28 cellular contexts compared by ENCODE assay signal in genomic region chr7:23687011-23687410, GRCh38. TPM values are rescaled to one million over a fixed set of nuclear protein-coding genes. Genes with fewer than 3 reads are reported as not detected.
DNase-seq lines count a peak whose midpoint lies in the region; ATAC-seq, FAIRE-seq and TF ChIP-seq lines count a peak whose summit lies in the region.
"Had no signal": no experiment of that assay in that cellular context is flagged by ENCODE, and none has a peak within 500 bp of the region (broad histone marks: within the 10 kb centered on the region; RNA-seq: fewer than 3 reads in every experiment).

No MANE protein-coding gene starts in this region.

- in situ Hi-C loops in HepG2 (cut with HindIII; ENCODE audit: extremely low pct_ligation_motif_present, low pct_unique_long_range_greater_than_20kb) = no loop called here

- H3K4me1 Mint-ChIP-seq in astrocyte (ENCODE audit: low read depth, unreplicated experiment) (peaks cover 8% of the 10 kb centered on the region), mesothelial cell of epicardium (no peaks in the 10 kb centered on the region)
- H3K4me1 Mint-ChIP-seq: activated naive CD4-positive, alpha-beta T cell treated with anti-CD3 and anti-CD28 coated beads, Interleukin-2, amount 10 ng/mL, durations not matched to agents 7 days and 5 days had no signal

- H3K4me2 ChIP-seq in HepG2 (ENCODE audit: low read depth, low read length) = no peak overlapping the region
- H3K4me2 ChIP-seq in astrocyte (ENCODE audit: low read length) = peak overlapping the region; percentile 16

- H3K9me3 ChIP-seq in right lobe of liver (no peaks in the 10 kb centered on the region), HepG2 (ENCODE audit: low read length) (no peaks in the 10 kb centered on the region), astrocyte (ENCODE audit: insufficient read depth, low read depth, low read length) (no peaks in the 10 kb centered on the region), upper lobe of right lung (no peaks in the 10 kb centered on the region)
- H3K9me3 ChIP-seq: esophagus muscularis mucosa, gastrocnemius medialis, uterus had no signal

- 25% methylated on average over 2 of the region's 2 CpGs for WGBS in right lobe of liver (ENCODE audit: insufficient coverage, low coverage, low lambda C conversion rate, missing lambda C conversion rate)
- 54% methylated on average over 2 of the region's 2 CpGs for WGBS in HepG2 (ENCODE audit: low lambda C conversion rate)

- H3K36me3 ChIP-seq in right lobe of liver (peaks cover 0 to 17% (median 2%) of the 10 kb centered on the region in 4 donors), HepG2 (replicated peaks in 1 of 2; ENCODE audit: control insufficient read depth in 1 of 2, insufficient read depth in 2 of 2, low read length in 2 of 2) (no peaks in the 10 kb centered on the region), astrocyte (ENCODE audit: insufficient read depth, low read length) (no peaks in the 10 kb centered on the region), upper lobe of right lung (peaks cover 32% of the 10 kb centered on the region)
- H3K36me3 ChIP-seq: gastrocnemius medialis, uterus had no signal

- ATAC-seq in right lobe of liver (peak; percentile 58 to 72 (median 64)), HepG2 (no peak), sciatic nerve (no peak), GM18870 (IDR thresholded peaks at IDR 0.05; ENCODE audit: unreplicated experiment) (no peak), upper lobe of right lung (no peak)
- ATAC-seq: activated T-cell treated with anti-CD3 and anti-CD28 coated beads, Interleukin-2, amount 50 U/mL, for 72 hours; gastrocnemius medialis; HCT116; naive thymus-derived CD4-positive, alpha-beta T cell; T-cell had no signal

- H3K4me1 ChIP-seq in right lobe of liver (no peaks in the 10 kb centered on the region), HepG2 (ENCODE audit: insufficient read depth, low read length) (no peaks in the 10 kb centered on the region), astrocyte (ENCODE audit: insufficient read depth, low read length) (no peaks in the 10 kb centered on the region), upper lobe of right lung (no peaks in the 10 kb centered on the region)
- H3K4me1 ChIP-seq: uterus had no signal

- H3K27me3 Mint-ChIP-seq in astrocyte (ENCODE audit: low read depth, unreplicated experiment) (no peaks in the 10 kb centered on the region), mesothelial cell of epicardium (ENCODE audit: low read depth) (no peaks in the 10 kb centered on the region)
- H3K27me3 Mint-ChIP-seq: activated naive CD4-positive, alpha-beta T cell treated with anti-CD3 and anti-CD28 coated beads, Interleukin-2, amount 10 ng/mL, durations not matched to agents 7 days and 5 days; CD4-positive, CD25-positive, alpha-beta regulatory T cell; naive thymus-derived CD4-positive, alpha-beta T cell; T-cell had no signal

- H4K20me1 ChIP-seq in HepG2 (ENCODE audit: insufficient read depth, low read length) (no peaks in the 10 kb centered on the region), astrocyte (ENCODE audit: insufficient read depth, low read length) (no peaks in the 10 kb centered on the region)

- POLR2A ChIA-PET in HepG2 (lab: Yijun Ruan, JAX) = no interaction called here

- H3K27ac ChIP-seq in right lobe of liver (no peak overlapping the region), HepG2 (ENCODE audit: extremely low read length, insufficient read depth, low read length) (no peak overlapping the region), astrocyte (ENCODE audit: low read depth, low read length) (no peak overlapping the region), upper lobe of right lung (no peak overlapping the region)
- H3K27ac ChIP-seq: gastrocnemius medialis, uterus had no signal

- TF ChIP-seq POLR2A in right lobe of liver (IDR thresholded peaks at IDR 0.05) (no peak), HepG2 (IDR thresholded peaks at IDR 0.05; ENCODE audit: insufficient read depth in 1 of 2, low read depth in 2 of 2, low read length in 2 of 2) (no peak)

- H3K9me3 Mint-ChIP-seq in astrocyte (ENCODE audit: unreplicated experiment) = no peaks in the 10 kb centered on the region
- no peaks in the 10 kb centered on the region for H3K9me3 Mint-ChIP-seq in mesothelial cell of epicardium
- H3K9me3 Mint-ChIP-seq: activated naive CD4-positive, alpha-beta T cell treated with anti-CD3 and anti-CD28 coated beads, Interleukin-2, amount 10 ng/mL, durations not matched to agents 7 days and 5 days; activated T-cell treated with anti-CD3 and anti-CD28 coated beads, Interleukin-2, amount 50 U/mL, for 72 hours; CD4-positive, CD25-positive, alpha-beta regulatory T cell; naive thymus-derived CD4-positive, alpha-beta T cell; T-cell had no signal

- TF ChIP-seq EP300 in HepG2 (IDR thresholded peaks at IDR 0.05; ENCODE audit: low read depth in 2 of 2, low read length in 2 of 2) = no peak
- TF ChIP-seq EP300 in HepG2 (CRISPR knock-in tag; IDR thresholded peaks at IDR 0.05; ENCODE audit: borderline replicate concordance) = no peak

- H3K27me3 ChIP-seq in right lobe of liver = no peaks in the 10 kb centered on the region
- no peaks in the 10 kb centered on the region for H3K27me3 ChIP-seq in HepG2 (ENCODE audit: control insufficient read depth in 1 of 2, insufficient read depth in 2 of 2, low read length in 2 of 2)
- no peaks in the 10 kb centered on the region for H3K27me3 ChIP-seq in astrocyte (ENCODE audit: insufficient read depth, low read length)
- H3K27me3 ChIP-seq in upper lobe of right lung = no peaks in the 10 kb centered on the region
- H3K27me3 ChIP-seq: esophagus muscularis mucosa, gastrocnemius medialis, uterus had no signal

- H3K79me2 ChIP-seq in HepG2 (ENCODE audit: insufficient read depth, low read length) (no peaks in the 10 kb centered on the region), astrocyte (ENCODE audit: insufficient read depth, low read length) (no peaks in the 10 kb centered on the region)

- no peak for TF ChIP-seq CTCF in right lobe of liver (IDR thresholded peaks at IDR 0.05)
- no peak for TF ChIP-seq CTCF in HepG2 (CRISPR knock-in tag; IDR thresholded peaks at IDR 0.05)
- no peak for TF ChIP-seq CTCF in astrocyte (IDR thresholded peaks at IDR 0.05; ENCODE audit: insufficient read depth, low read depth, low read length)
- no peak for TF ChIP-seq CTCF in mesothelial cell of epicardium (IDR thresholded peaks at IDR 0.05; ENCODE audit: unreplicated experiment)
- no peak for TF ChIP-seq CTCF in upper lobe of right lung (IDR thresholded peaks at IDR 0.05)

- BruUV-seq in HepG2 (replicated peaks; lab: Mats Ljungman, UMichigan) = no TSS peak

- H3K9ac ChIP-seq in HepG2 (ENCODE audit: insufficient read depth, low read depth, low read length) = no peak overlapping the region
- H3K9ac ChIP-seq in astrocyte (ENCODE audit: low read length) = no peak overlapping the region

- H3K36me3 Mint-ChIP-seq in astrocyte (ENCODE audit: low read depth, unreplicated experiment) (no peaks in the 10 kb centered on the region), mesothelial cell of epicardium (peaks cover 9% of the 10 kb centered on the region)

- no peak overlapping the region for H3K4me3 ChIP-seq in right lobe of liver
- H3K4me3 ChIP-seq in HepG2 (replicated peaks in 1 of 3; ENCODE audit: insufficient read depth in 1 of 3, low read depth in 2 of 3, low read length in 3 of 3) = no peak overlapping the region
- no peak overlapping the region for H3K4me3 ChIP-seq in astrocyte (ENCODE audit: insufficient read depth, low read depth, low read length)
- no peak overlapping the region for H3K4me3 ChIP-seq in upper lobe of right lung
- H3K4me3 ChIP-seq: esophagus muscularis mucosa, gastrocnemius medialis, uterus had no signal

- DNase-seq in right lobe of liver = peak in 2 of 3 donors; percentile 51 to 63
- DNase-seq in HepG2 (ENCODE audit: low spot score) = no peak
- no peak for DNase-seq in astrocyte (ENCODE audit: low read depth)
- DNase-seq in mesothelial cell of epicardium (ENCODE audit: low spot score in 2 of 2, unreplicated experiment in 2 of 2) = no peak
- no peak for DNase-seq in sciatic nerve (ENCODE audit: low spot score)
- DNase-seq in NCI-H345 (lab: John Stamatoyannopoulos, UW) = no peak
- DNase-seq in upper lobe of right lung = no peak
- DNase-seq: activated naive CD4-positive, alpha-beta T cell treated with anti-CD3 and anti-CD28 coated beads, Interleukin-2, amount 10 ng/mL, durations not matched to agents 7 days and 5 days; activated T-cell treated with anti-CD3 and anti-CD28 coated beads, Interleukin-2, amount 50 U/mL, for 72 hours; CD4-positive, CD25-positive, alpha-beta regulatory T cell; DMS 273 treated with DMSO at 0.1 percent for 48 hours; effector CD4-positive, alpha-beta T cell; gastrocnemius medialis; kidney; naive thymus-derived CD4-positive, alpha-beta T cell; NCI-H1048; NCI-H1930; NCI-H2227 treated with DMSO at 0.1 percent for 48 hours; NCI-H82; occipital lobe; SIG-M5; T-cell; uterus had no signal

- H2AFZ ChIP-seq in HepG2 (ENCODE audit: low read length) = no peak overlapping the region
- no peak overlapping the region for H2AFZ ChIP-seq in astrocyte (ENCODE audit: low read depth, low read length)

- no peak for FAIRE-seq in HepG2 (lab: Jason Lieb, UNC)
- no peak for FAIRE-seq in astrocyte (lab: Jason Lieb, UNC)
- FAIRE-seq: GM18507, kidney had no signal

- intact Hi-C loops in right lobe of liver (cut with DNase I) (no loop called here), HepG2 (cut with micrococcal nuclease; ENCODE audit: unreplicated experiment) (no loop called here), sciatic nerve (cut with DNase I) (no loop called here), upper lobe of right lung (cut with DNase I) (no loop called here)

- H3K4me3 Mint-ChIP-seq in astrocyte (ENCODE audit: unreplicated experiment) = no peak overlapping the region
- no peak overlapping the region for H3K4me3 Mint-ChIP-seq in mesothelial cell of epicardium
- H3K4me3 Mint-ChIP-seq: activated naive CD4-positive, alpha-beta T cell treated with anti-CD3 and anti-CD28 coated beads, Interleukin-2, amount 10 ng/mL, durations not matched to agents 7 days and 5 days; activated T-cell treated with anti-CD3 and anti-CD28 coated beads, Interleukin-2, amount 50 U/mL, for 72 hours; naive thymus-derived CD4-positive, alpha-beta T cell; T-cell had no signal

- TF ChIP-seq RAD21 in HepG2 (CRISPR knock-in tag; IDR thresholded peaks at IDR 0.05) = no peak

- H3K27ac Mint-ChIP-seq in astrocyte (ENCODE audit: unreplicated experiment) (no peak overlapping the region), mesothelial cell of epicardium (peak overlapping the region; percentile 64)
- H3K27ac Mint-ChIP-seq: activated naive CD4-positive, alpha-beta T cell treated with anti-CD3 and anti-CD28 coated beads, Interleukin-2, amount 10 ng/mL, durations not matched to agents 7 days and 5 days; activated T-cell treated with anti-CD3 and anti-CD28 coated beads, Interleukin-2, amount 50 U/mL, for 72 hours; naive thymus-derived CD4-positive, alpha-beta T cell; T-cell had no signal

- CTCF ChIA-PET in HepG2 (lab: Yijun Ruan, JAX; ENCODE audit: low intra/inter-chr PET ratio, low total read pairs) = no interaction called here

RNA-seq across cellular contexts. Expression of gene FAM221A, which starts 7.0 kb away (rescaled TPM):
- total RNA-seq in right lobe of liver (1 to 10 TPM; 4.0 to 5.8 (median 4.8) TPM), HepG2 (2016; rRNA removed; fragmentation: Illumina TruSeq; extraction: Trizol) (not detected in 2 replicates), astrocyte (2.5 and 3.0 TPM in 2 replicates), mesothelial cell of epicardium (16.9 to 18.6 TPM (median 18.4 TPM) in 3 replicates), sciatic nerve (9.8 TPM), upper lobe of right lung (9.0 TPM)
- not detected in 2 replicates for total RNA-seq in HepG2 (2016; cell fraction: cytosol; rRNA removed; fragmentation: Illumina TruSeq; extraction: Trizol; ENCODE audit: low read depth)
- 0.06 TPM in 1 of 2 replicates, not detected in the other for total RNA-seq in HepG2 (2016; cell fraction: insoluble cytoplasmic fraction; rRNA removed; fragmentation: Illumina TruSeq; extraction: Trizol)
- not detected in 2 replicates for total RNA-seq in HepG2 (2016; cell fraction: membrane; rRNA removed; fragmentation: Illumina TruSeq; extraction: Trizol)
- total RNA-seq in HepG2 (2016; cell fraction: nucleus; rRNA removed; fragmentation: Illumina TruSeq; extraction: Trizol) = not detected in 2 replicates
- polyA plus RNA-seq in HepG2 (2011; rRNA removed) = 0.08 TPM in 1 of 2 replicates, not detected in the other
- polyA plus RNA-seq in HepG2 (2011; cell fraction: cytosol; rRNA removed) = not detected in 2 replicates
- 0.03 TPM in 1 of 2 replicates, not detected in the other for polyA plus RNA-seq in HepG2 (2011; cell fraction: nucleus; rRNA removed)
- polyA plus RNA-seq in HepG2 (2012) = not detected in 2 replicates
- not detected in 2 replicates for polyA plus RNA-seq in HepG2 (2016; cell fraction: cytosol; fragmentation: Illumina TruSeq; extraction: Trizol; ENCODE audit: low read depth)
- polyA plus RNA-seq in HepG2 (2016; cell fraction: insoluble cytoplasmic fraction; fragmentation: Illumina TruSeq; extraction: Trizol; ENCODE audit: low read depth) = not detected in 2 replicates
- polyA plus RNA-seq in HepG2 (2016; cell fraction: membrane; fragmentation: Illumina TruSeq; extraction: Trizol; ENCODE audit: low read depth) = not detected in 2 replicates
- polyA plus RNA-seq in HepG2 (2016; cell fraction: nucleus; fragmentation: Illumina TruSeq; extraction: Trizol; ENCODE audit: insufficient read depth, low read depth) = 0.55 TPM in 1 of 2 replicates, not detected in the other
- polyA minus RNA-seq in HepG2 (2011; rRNA and poly(A)+ RNA removed; ENCODE audit: low replicate concordance) = not detected in 2 replicates
- polyA minus RNA-seq in HepG2 (2011; cell fraction: cytosol; rRNA and poly(A)+ RNA removed) = not detected in 2 replicates
- polyA minus RNA-seq in HepG2 (2011; cell fraction: nucleus; rRNA and poly(A)+ RNA removed) = 0.62 TPM in 1 of 2 replicates, not detected in the other
- total RNA-seq: HT1080 had no signal

RNA-seq across cellular contexts. Expression of gene STK31, which starts 23.0 kb away (rescaled TPM):
- total RNA-seq in right lobe of liver (under 1 TPM in 5 of 6 experiments, not detected in 1; 0.13 to 0.62 (median 0.32) TPM), HepG2 (2016; rRNA removed; fragmentation: Illumina TruSeq; extraction: Trizol) (not detected in 2 replicates), astrocyte (0.20 and 0.31 TPM in 2 replicates), mesothelial cell of epicardium (0.72 to 1.3 TPM (median 0.94 TPM) in 3 replicates), sciatic nerve (1.8 TPM), upper lobe of right lung (1.1 TPM)
- total RNA-seq in HepG2 (2016; cell fraction: cytosol; rRNA removed; fragmentation: Illumina TruSeq; extraction: Trizol; ENCODE audit: low read depth) = not detected in 2 replicates
- total RNA-seq in HepG2 (2016; cell fraction: insoluble cytoplasmic fraction; rRNA removed; fragmentation: Illumina TruSeq; extraction: Trizol) = not detected in 2 replicates
- not detected in 2 replicates for total RNA-seq in HepG2 (2016; cell fraction: membrane; rRNA removed; fragmentation: Illumina TruSeq; extraction: Trizol)
- total RNA-seq in HepG2 (2016; cell fraction: nucleus; rRNA removed; fragmentation: Illumina TruSeq; extraction: Trizol) = not detected in 2 replicates
- not detected in 2 replicates for polyA plus RNA-seq in HepG2 (2011; rRNA removed)
- not detected in 2 replicates for polyA plus RNA-seq in HepG2 (2011; cell fraction: cytosol; rRNA removed)
- polyA plus RNA-seq in HepG2 (2011; cell fraction: nucleus; rRNA removed) = not detected in 2 replicates
- polyA plus RNA-seq in HepG2 (2012) = 0.05 TPM in 1 of 2 replicates, not detected in the other
- not detected in 2 replicates for polyA plus RNA-seq in HepG2 (2016; cell fraction: cytosol; fragmentation: Illumina TruSeq; extraction: Trizol; ENCODE audit: low read depth)
- polyA plus RNA-seq in HepG2 (2016; cell fraction: insoluble cytoplasmic fraction; fragmentation: Illumina TruSeq; extraction: Trizol; ENCODE audit: low read depth) = not detected in 2 replicates
- not detected in 2 replicates for polyA plus RNA-seq in HepG2 (2016; cell fraction: membrane; fragmentation: Illumina TruSeq; extraction: Trizol; ENCODE audit: low read depth)
- not detected in 2 replicates for polyA plus RNA-seq in HepG2 (2016; cell fraction: nucleus; fragmentation: Illumina TruSeq; extraction: Trizol; ENCODE audit: insufficient read depth, low read depth)
- not detected in 2 replicates for polyA minus RNA-seq in HepG2 (2011; rRNA and poly(A)+ RNA removed; ENCODE audit: low replicate concordance)
- not detected in 2 replicates for polyA minus RNA-seq in HepG2 (2011; cell fraction: cytosol; rRNA and poly(A)+ RNA removed)
- polyA minus RNA-seq in HepG2 (2011; cell fraction: nucleus; rRNA and poly(A)+ RNA removed) = not detected in 2 replicates

Comparison
In these comparisons a context has a peak if more than half of its experiments do, and no peak if none do; other contexts are left out.
1. ATAC-seq: peak in right lobe of liver (4 of 4); none in HepG2 (single experiment), sciatic nerve (single experiment), GM18870 (single experiment) and upper lobe of right lung (single experiment).
2. DNase-seq: peak in right lobe of liver (2 of 3); none in HepG2 (single experiment), astrocyte (single experiment), mesothelial cell of epicardium (0 of 2), sciatic nerve (single experiment), NCI-H345 (single experiment) and upper lobe of right lung (single experiment).